Comparison of ENCODE assay signal across 1 cellular context in the genomic region with DNA sequence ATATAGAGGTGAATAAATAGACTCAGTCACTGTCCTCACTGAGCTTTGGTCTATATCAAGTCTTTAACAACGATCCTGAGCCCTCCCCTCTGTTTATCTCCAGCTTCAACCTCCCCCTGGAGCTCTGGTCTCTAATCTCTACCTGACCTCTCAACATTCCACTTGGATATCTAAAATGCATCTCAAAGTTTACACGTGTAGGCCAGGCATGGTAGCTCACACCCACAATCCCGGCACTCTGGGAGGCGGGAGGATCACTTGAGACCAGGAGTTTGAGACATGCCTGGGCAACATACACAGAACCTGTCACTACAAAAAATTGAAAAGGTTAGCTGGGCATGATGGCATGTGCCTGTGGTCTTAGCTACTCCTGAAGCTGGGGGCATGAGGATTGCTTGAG.
TF ChIP-seq lines count a peak whose summit lies in the region.

No MANE protein-coding gene starts in this region.

TF ChIP-seq in A549, 52 proteins besides CTCF, POLR2A, EP300 and RAD21 (continued from another document):
- TF ChIP-seq, protein P1, sequence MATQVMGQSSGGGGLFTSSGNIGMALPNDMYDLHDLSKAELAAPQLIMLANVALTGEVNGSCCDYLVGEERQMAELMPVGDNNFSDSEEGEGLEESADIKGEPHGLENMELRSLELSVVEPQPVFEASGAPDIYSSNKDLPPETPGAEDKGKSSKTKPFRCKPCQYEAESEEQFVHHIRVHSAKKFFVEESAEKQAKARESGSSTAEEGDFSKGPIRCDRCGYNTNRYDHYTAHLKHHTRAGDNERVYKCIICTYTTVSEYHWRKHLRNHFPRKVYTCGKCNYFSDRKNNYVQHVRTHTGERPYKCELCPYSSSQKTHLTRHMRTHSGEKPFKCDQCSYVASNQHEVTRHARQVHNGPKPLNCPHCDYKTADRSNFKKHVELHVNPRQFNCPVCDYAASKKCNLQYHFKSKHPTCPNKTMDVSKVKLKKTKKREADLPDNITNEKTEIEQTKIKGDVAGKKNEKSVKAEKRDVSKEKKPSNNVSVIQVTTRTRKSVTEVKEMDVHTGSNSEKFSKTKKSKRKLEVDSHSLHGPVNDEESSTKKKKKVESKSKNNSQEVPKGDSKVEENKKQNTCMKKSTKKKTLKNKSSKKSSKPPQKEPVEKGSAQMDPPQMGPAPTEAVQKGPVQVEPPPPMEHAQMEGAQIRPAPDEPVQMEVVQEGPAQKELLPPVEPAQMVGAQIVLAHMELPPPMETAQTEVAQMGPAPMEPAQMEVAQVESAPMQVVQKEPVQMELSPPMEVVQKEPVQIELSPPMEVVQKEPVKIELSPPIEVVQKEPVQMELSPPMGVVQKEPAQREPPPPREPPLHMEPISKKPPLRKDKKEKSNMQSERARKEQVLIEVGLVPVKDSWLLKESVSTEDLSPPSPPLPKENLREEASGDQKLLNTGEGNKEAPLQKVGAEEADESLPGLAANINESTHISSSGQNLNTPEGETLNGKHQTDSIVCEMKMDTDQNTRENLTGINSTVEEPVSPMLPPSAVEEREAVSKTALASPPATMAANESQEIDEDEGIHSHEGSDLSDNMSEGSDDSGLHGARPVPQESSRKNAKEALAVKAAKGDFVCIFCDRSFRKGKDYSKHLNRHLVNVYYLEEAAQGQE (IDR thresholded peaks at IDR 0.05), result no peak
- TF ChIP-seq CBX8 (IDR thresholded peaks at IDR 0.05), result no peak
- no peak for TF ChIP-seq USF2 (IDR thresholded peaks at IDR 0.05)
- TF ChIP-seq HOXB13 (CRISPR knock-in tag; IDR thresholded peaks at IDR 0.05; ENCODE audit: low read depth), result no peak
- no peak for TF ChIP-seq TFCP2L1 (CRISPR knock-in tag; IDR thresholded peaks at IDR 0.05)
- TF ChIP-seq MAFK (IDR thresholded peaks at IDR 0.05; ENCODE audit: partially characterized antibody), result no peak
